ENCODE assay signal across 9 cellular contexts in genomic region chr5:159206368-159206767, GRCh38. TPM values are rescaled to one million over a fixed set of nuclear protein-coding genes. Genes with fewer than 3 reads are reported as not detected.
DNase-seq lines count a peak whose midpoint lies in the region; ATAC-seq, FAIRE-seq and TF ChIP-seq lines count a peak whose summit lies in the region.
"Had no signal": no experiment of that assay in that cellular context is flagged by ENCODE, and none has a peak within 500 bp of the region (broad histone marks: within the 10 kb centered on the region; RNA-seq: fewer than 3 reads in every experiment).

No MANE protein-coding gene starts in this region.

- TF ChIP-seq RAD21 in K562 (CRISPR knock-in tag; conservative IDR thresholded peaks at IDR 0.05 in 1 of 2, IDR thresholded peaks at IDR 0.05 in 1 of 2) = no peak

- H4K20me1 ChIP-seq in K562 (replicated peaks; ENCODE audit: control insufficient read depth, insufficient read depth, low read length) = 0 out of 2 replicates have a peak, but pooled peaks cover 5% of the 10 kb centered on the region

- H3K9me3 ChIP-seq in A673 (ENCODE audit: low read depth, low read length, poor library complexity, severe bottlenecking) (no peaks in the 10 kb centered on the region), K562 (replicated peaks; ENCODE audit: control insufficient read depth, insufficient read depth, low read depth, low read length) (no peaks in the 10 kb centered on the region), mucosa of rectum (ENCODE audit: control insufficient read depth in 2 of 2, low read length in 2 of 2) (no peaks in the 10 kb centered on the region)

- no peaks in the 10 kb centered on the region for H3K9me1 ChIP-seq in K562 (ENCODE audit: control insufficient read depth, insufficient read depth, low read length)

- intact Hi-C loops in A673 (cut with micrococcal nuclease; ENCODE audit: unreplicated experiment) (loop anchor here (5.0 kb wide), 1 partner anchor 49 kb away; no protein-coding TSS in a partner anchor), K562 (cut with micrococcal nuclease) (loop anchor here (2.0 to 5.0 kb wide), 2 partner anchors 28 to 49 kb away; no protein-coding TSS in a partner anchor)

- peak overlapping the region; percentile 57 for H3K4me2 ChIP-seq in K562 (ENCODE audit: insufficient read depth, low read length)

- 4% methylated on average over 2 of the region's 2 CpGs for WGBS in K562 (ENCODE audit: insufficient coverage, low coverage, missing lambda C conversion rate)

- H3K4me3 ChIP-seq in A673 (ENCODE audit: low read depth, low read length, poor library complexity, severe bottlenecking) (peak overlapping the region; percentile 75), HL-60 (replicated peaks; ENCODE audit: insufficient read depth, low read length) (no peak overlapping the region; the same call in 1 of the 2 replicates), K562 (peak overlapping the region; percentile 62), mucosa of rectum (ENCODE audit: low read length in 2 of 2) (peak overlapping the region; percentile 11 to 86)

- CTCF ChIA-PET in A673 (lab: Charles Lee) (no interaction called here), K562 (lab: Yijun Ruan, JAX; ENCODE audit: low intra/inter-chr PET ratio) (no interaction called here)

- H3K4me1 ChIP-seq in A673 (ENCODE audit: insufficient read depth, low read length, poor library complexity, severe bottlenecking) (peaks cover 50% of the 10 kb centered on the region), K562 (replicated peaks in 1 of 2; ENCODE audit: control insufficient read depth in 2 of 2, insufficient read depth in 2 of 2, low read length in 2 of 2) (peaks cover 14 to 35% of the 10 kb centered on the region in 2 experiments), mucosa of rectum (ENCODE audit: control insufficient read depth in 2 of 2, insufficient read depth in 2 of 2, low read length in 2 of 2) (peaks cover 21 to 36% of the 10 kb centered on the region in 2 donors)

- no peak for TF ChIP-seq CTCF in A673 (conservative IDR thresholded peaks at IDR 0.05; ENCODE audit: low read depth, low read length)
- no peak for TF ChIP-seq CTCF in HL-60 (IDR thresholded peaks at IDR 0.05; ENCODE audit: insufficient read depth, low read length)
- no peak for TF ChIP-seq CTCF in K562 (IDR thresholded peaks at IDR 0.05 in 2 of 3, conservative IDR thresholded peaks at IDR 0.05 in 1 of 3; ENCODE audit: insufficient read depth in 2 of 3, low read depth in 1 of 3, low read length in 3 of 3)

- no peak overlapping the region for H2AFZ ChIP-seq in K562 (ENCODE audit: low read depth, low read length)

- H3K36me3 ChIP-seq in A673 (ENCODE audit: insufficient read depth, low read length, poor library complexity, severe bottlenecking) (peaks cover 14% of the 10 kb centered on the region), K562 (ENCODE audit: control insufficient read depth, insufficient read depth, low read length) (peaks cover 19% of the 10 kb centered on the region; the same call in 2 of the 3 replicates), mucosa of rectum (ENCODE audit: control insufficient read depth in 2 of 2, insufficient read depth in 2 of 2, low read length in 2 of 2) (no peaks in the 10 kb centered on the region)

- no peak for TF ChIP-seq EP300 in K562 (IDR thresholded peaks at IDR 0.05; ENCODE audit: low read length)

- DNase-seq in A673 (ENCODE audit: low spot score) = no peak
- DNase-seq in HL-60 (ENCODE audit: low read depth in 1 of 2, low spot score in 1 of 2) = no peak
- DNase-seq in K562 (ENCODE audit: extremely low read depth in 1 of 4, low spot score in 3 of 4) = no peak
- DNase-seq in iPS-NIHi11 (ENCODE audit: low spot score) = no peak
- DNase-seq: activated CD4-positive, alpha-beta T cell treated with anti-CD3 and anti-CD28 coated beads for 4 hours had no signal

- in situ Hi-C loops in K562 (cut with MboI) = no loop called here

- peak overlapping the region in 1 of 2 experiments; percentile 80; a peak in 2 of 4 replicates for H3K9ac ChIP-seq in K562 (ENCODE audit: insufficient read depth in 1 of 2, low read depth in 2 of 2, low read length in 2 of 2)
- peak overlapping the region; percentile 86 to 92 for H3K9ac ChIP-seq in mucosa of rectum (ENCODE audit: low read depth in 1 of 2, low read length in 2 of 2)

- ATAC-seq in K562 (no peak), GM21528 (IDR thresholded peaks at IDR 0.05; ENCODE audit: low FRiP score, unreplicated experiment) (no peak), GM19395 (IDR thresholded peaks at IDR 0.05; ENCODE audit: unreplicated experiment) (no peak), GM21825 (IDR thresholded peaks at IDR 0.05; ENCODE audit: unreplicated experiment) (no peak)

- H3K27me3 ChIP-seq in A673 (replicated peaks; ENCODE audit: insufficient read depth, low read depth, low read length, poor library complexity) (no peaks in the 10 kb centered on the region), HL-60 (ENCODE audit: insufficient read depth, poor library complexity, severe bottlenecking) (no peaks in the 10 kb centered on the region), K562 (ENCODE audit: control insufficient read depth in 2 of 2, insufficient read depth in 2 of 2, low read length in 2 of 2) (no peaks in the 10 kb centered on the region), mucosa of rectum (ENCODE audit: control insufficient read depth in 2 of 2, insufficient read depth in 2 of 2, low read length in 2 of 2) (no peaks in the 10 kb centered on the region)

- H3K79me2 ChIP-seq in K562 (ENCODE audit: control insufficient read depth, insufficient read depth, low read length) = peaks cover 94% of the 10 kb centered on the region

- FAIRE-seq in K562 (lab: Jason Lieb, UNC) = no peak

- POLR2A ChIA-PET in A673 (lab: Charles Lee; ENCODE audit: low non-redundant PET) (no interaction called here), K562 (lab: Yijun Ruan, JAX) (no interaction called here)

- no peak for TF ChIP-seq POLR2A in K562 (conservative IDR thresholded peaks at IDR 0.05)

- H3K27ac ChIP-seq in A673 (ENCODE audit: low read depth, low read length, poor library complexity, severe bottlenecking) (peak overlapping the region; percentile 96), HL-60 (replicated peaks) (peak overlapping the region; percentile 72; the same call in 1 of the 2 replicates), K562 (ENCODE audit: extremely low read depth, low read depth, low read length) (peak overlapping the region; percentile 96; the same call in 2 of the 3 replicates), mucosa of rectum (ENCODE audit: low read depth in 2 of 2, low read length in 2 of 2) (peak overlapping the region; percentile 90 to 94)

- BruUV-seq in A673 (replicated peaks; lab: Mats Ljungman, UMichigan) = no TSS peak
- no TSS peak for BruUV-seq in K562 (replicated peaks; lab: Mats Ljungman, UMichigan)

TF ChIP-seq in K562, 482 proteins besides CTCF, POLR2A, EP300 and RAD21 (continues in another document):
- no peak for TF ChIP-seq ZNF232 (CRISPR knock-in tag; IDR thresholded peaks at IDR 0.05)
- TF ChIP-seq ARHGAP35 (IDR thresholded peaks at IDR 0.05; ENCODE audit: partially characterized antibody) = no peak
- no peak for TF ChIP-seq NFATC3 (IDR thresholded peaks at IDR 0.05)
- no peak for TF ChIP-seq POLR2AphosphoS2 (IDR thresholded peaks at IDR 0.05; ENCODE audit: low read length)
- TF ChIP-seq MEIS2 (IDR thresholded peaks at IDR 0.05; ENCODE audit: partially characterized antibody) = peak; percentile 39

RNA-seq across cellular contexts. Expression of gene RNF145, which starts 3.0 kb away (rescaled TPM):
- total RNA-seq in A673 (2021) (103 and 132 TPM in 2 replicates), K562 (2014; rRNA removed) (20.3 and 24.3 TPM in 2 replicates), K562 (2014; rRNA removed; fragmentation: Illumina TruSeq; extraction: Trizol) (21.8 and 29.5 TPM in 2 replicates), K562 (2015; rRNA removed; fragmentation: Illumina TruSeq; extraction: Trizol) (23.8 and 25.4 TPM in 2 replicates), K562 (2021) (35.4 and 39.5 TPM in 2 replicates)
- 42.1 and 93.4 TPM in 2 replicates for total RNA-seq in K562 (2011; cell fraction: chromatin; rRNA removed; ENCODE audit: low replicate concordance)
- total RNA-seq in K562 (2011; cell fraction: nucleolus; rRNA removed) = 32.7 and 49.0 TPM in 2 replicates
- total RNA-seq in K562 (2011; cell fraction: nucleoplasm; rRNA removed) = 61.5 and 67.7 TPM in 2 replicates
- polyA plus RNA-seq in K562 (2011; rRNA removed) (26.2 and 40.7 TPM in 2 replicates), K562 (2014; fragmentation: Illumina TruSeq; extraction: Trizol) (35.4 and 38.1 TPM in 2 replicates), K562 (2014; fragmentation: Nextera tagmentation; extraction: Ambion mirVana) (10 to 100 TPM; 13.6 to 18.8 TPM), K562 (2014; rRNA removed) (30.4 and 30.5 TPM in 2 replicates)
- polyA plus RNA-seq in K562 (2011; cell fraction: cytosol; rRNA removed) = 10.7 and 19.3 TPM in 2 replicates
- polyA plus RNA-seq in K562 (2011; cell fraction: nucleus; rRNA removed) = 34.2 and 35.9 TPM in 2 replicates
- 30.1 and 36.5 TPM in 2 replicates for polyA plus RNA-seq in K562 (2012)
- polyA minus RNA-seq in K562 (2011; rRNA and poly(A)+ RNA removed) = 30.0 and 36.5 TPM in 2 replicates
- polyA minus RNA-seq in K562 (2011; cell fraction: cytosol; rRNA and poly(A)+ RNA removed) = 10.1 and 12.3 TPM in 2 replicates
- polyA minus RNA-seq in K562 (2011; cell fraction: nucleus; rRNA and poly(A)+ RNA removed) = 21.9 and 33.2 TPM in 2 replicates

RNA-seq across cellular contexts. Expression of gene UBLCP1, which starts 56.7 kb away (rescaled TPM):
- total RNA-seq in A673 (2021) (23.5 and 23.8 TPM in 2 replicates), K562 (2014; rRNA removed) (18.8 and 19.3 TPM in 2 replicates), K562 (2014; rRNA removed; fragmentation: Illumina TruSeq; extraction: Trizol) (35.1 and 41.7 TPM in 2 replicates), K562 (2015; rRNA removed; fragmentation: Illumina TruSeq; extraction: Trizol) (33.4 and 36.9 TPM in 2 replicates), K562 (2021) (21.6 and 22.1 TPM in 2 replicates)
- total RNA-seq in K562 (2011; cell fraction: chromatin; rRNA removed; ENCODE audit: low replicate concordance) = 3.5 and 7.0 TPM in 2 replicates
- total RNA-seq in K562 (2011; cell fraction: nucleolus; rRNA removed) = 1.7 and 2.9 TPM in 2 replicates
- total RNA-seq in K562 (2011; cell fraction: nucleoplasm; rRNA removed) = 3.9 and 8.0 TPM in 2 replicates
- polyA plus RNA-seq in K562 (2011; rRNA removed) (18.5 and 28.5 TPM in 2 replicates), K562 (2014; fragmentation: Illumina TruSeq; extraction: Trizol) (33.2 and 39.8 TPM in 2 replicates), K562 (2014; fragmentation: Nextera tagmentation; extraction: Ambion mirVana) (10 to 100 TPM; 22.0 to 30.2 TPM), K562 (2014; rRNA removed) (29.8 and 32.1 TPM in 2 replicates)
- polyA plus RNA-seq in K562 (2011; cell fraction: cytosol; rRNA removed) = 2.9 and 7.9 TPM in 2 replicates
- polyA plus RNA-seq in K562 (2011; cell fraction: nucleus; rRNA removed) = 3.1 and 3.7 TPM in 2 replicates
- polyA plus RNA-seq in K562 (2012) = 27.6 and 38.2 TPM in 2 replicates
- 12.8 and 13.2 TPM in 2 replicates for polyA minus RNA-seq in K562 (2011; rRNA and poly(A)+ RNA removed)
- polyA minus RNA-seq in K562 (2011; cell fraction: cytosol; rRNA and poly(A)+ RNA removed) = 4.3 and 6.9 TPM in 2 replicates
- 4.3 and 6.6 TPM in 2 replicates for polyA minus RNA-seq in K562 (2011; cell fraction: nucleus; rRNA and poly(A)+ RNA removed)
